Comparison of ENCODE assay signal across 28 cellular contexts in the genomic region with DNA sequence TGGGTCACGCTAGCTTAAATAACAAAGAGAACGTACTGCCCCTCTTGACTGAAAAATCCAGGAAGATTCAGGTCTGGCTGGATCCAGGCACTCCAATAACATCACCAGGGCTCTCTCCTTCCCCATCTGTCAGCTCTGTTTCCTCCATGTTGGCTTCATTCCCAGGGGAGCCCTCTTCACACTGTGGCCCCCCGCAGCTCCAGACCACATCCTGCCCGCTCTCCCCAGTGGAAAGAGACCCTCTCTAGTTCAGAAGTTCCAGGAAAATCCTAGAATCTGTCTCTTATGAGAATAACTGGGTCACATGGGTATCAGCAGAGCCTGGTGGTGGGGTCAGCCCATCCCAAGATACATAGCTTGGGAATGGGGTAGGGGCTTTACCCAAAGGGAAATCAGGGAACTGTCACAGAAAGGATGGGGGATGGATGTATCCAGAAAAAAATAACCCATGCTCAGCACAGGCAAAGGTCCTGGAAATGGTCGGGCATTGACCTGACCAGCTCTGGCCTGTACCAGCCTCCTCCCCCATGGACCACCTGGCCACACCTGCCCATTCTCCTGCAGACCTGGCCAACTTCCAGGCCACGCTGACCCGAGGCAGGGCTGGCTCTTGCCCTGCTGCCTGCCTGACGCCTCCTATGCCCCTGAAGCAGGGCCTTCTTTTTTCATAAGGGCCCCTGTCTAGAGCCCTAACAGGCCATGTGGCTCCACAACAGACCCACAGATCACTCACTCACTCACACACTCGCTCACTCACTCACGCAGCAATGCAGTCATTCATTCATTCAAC.
"Had no signal": no experiment of that assay in that cellular context is flagged by ENCODE, and none has a peak within 500 bp of the region (broad histone marks: within the 10 kb centered on the region; RNA-seq: fewer than 3 reads in every experiment).

No MANE protein-coding gene starts in this region.

- H3K36me3 ChIP-seq: adrenal gland, cardiac muscle cell, neural progenitor cell, stomach, tibial artery, upper lobe of right lung had no signal

- H3K9me3 Mint-ChIP-seq: activated naive CD4-positive, alpha-beta T cell treated with anti-CD3 and anti-CD28 coated beads for 36 hours; activated naive CD8-positive, alpha-beta T cell treated with anti-CD3 and anti-CD28 coated beads for 36 hours; effector memory CD8-positive, alpha-beta T cell; T-cell had no signal

- H3K4me1 Mint-ChIP-seq: activated CD4-positive, alpha-beta T cell treated with anti-CD3 and anti-CD28 coated beads for 36 hours; activated CD8-positive, alpha-beta memory T cell treated with anti-CD3 and anti-CD28 coated beads, Interleukin-2, amount 10 ng/mL, durations not matched to agents 7 days and 5 days; activated naive CD8-positive, alpha-beta T cell treated with anti-CD3 and anti-CD28 coated beads for 36 hours; naive thymus-derived CD8-positive, alpha-beta T cell; T-cell had no signal

- H3K4me1 ChIP-seq: adrenal gland, body of pancreas, stomach, tibial artery, upper lobe of right lung had no signal

- H3K27ac ChIP-seq: adrenal gland, body of pancreas, cardiac muscle cell, neural progenitor cell, stomach, tibial artery, upper lobe of right lung had no signal

- H3K27ac Mint-ChIP-seq: activated CD4-positive, alpha-beta T cell treated with anti-CD3 and anti-CD28 coated beads for 36 hours; activated CD8-positive, alpha-beta memory T cell treated with anti-CD3 and anti-CD28 coated beads, Interleukin-2, amount 10 ng/mL, durations not matched to agents 7 days and 5 days; activated CD8-positive, alpha-beta T cell treated with anti-CD3 and anti-CD28 coated beads, Interleukin-2, amount 10 ng/mL, durations not matched to agents 7 days and 5 days; activated naive CD4-positive, alpha-beta T cell treated with anti-CD3 and anti-CD28 coated beads for 36 hours; activated naive CD8-positive, alpha-beta T cell treated with anti-CD3 and anti-CD28 coated beads for 36 hours; activated T-cell treated with anti-CD3 and anti-CD28 coated beads, Interleukin-2, amount 50 U/mL, for 72 hours; stimulated activated memory B cell treated with anti-CD40 and anti-IgM and Interleukin-4, amounts not matched to agents 10 μg/mL and 1 μg/mL and 100 μg/mL, for 72 hours; T-cell had no signal

- H3K4me3 ChIP-seq: adrenal gland, body of pancreas, cardiac muscle cell, neural progenitor cell, stomach, tibial artery, upper lobe of right lung had no signal

- ATAC-seq: activated CD4-positive, alpha-beta T cell treated with anti-CD3 and anti-CD28 coated beads for 36 hours; activated CD8-positive, alpha-beta memory T cell treated with anti-CD3 and anti-CD28 coated beads, Interleukin-2, amount 10 ng/mL, durations not matched to agents 7 days and 5 days; activated CD8-positive, alpha-beta T cell treated with anti-CD3 and anti-CD28 coated beads, Interleukin-2, amount 10 ng/mL, durations not matched to agents 7 days and 5 days; activated T-cell treated with anti-CD3 and anti-CD28 coated beads, Interleukin-2, amount 50 U/mL, for 72 hours; body of pancreas; effector memory CD8-positive, alpha-beta T cell; left colon; naive thymus-derived CD8-positive, alpha-beta T cell; right cardiac atrium; stimulated activated memory B cell treated with anti-CD40 and anti-IgM and Interleukin-4, amounts not matched to agents 10 μg/mL and 1 μg/mL and 100 μg/mL, for 72 hours; T-cell; upper lobe of right lung had no signal

- H3K27me3 ChIP-seq: adrenal gland, body of pancreas, cardiac muscle cell, neural progenitor cell, stomach, tibial artery, upper lobe of right lung had no signal

- DNase-seq: activated CD4-positive, alpha-beta T cell treated with anti-CD3 and anti-CD28 coated beads for 36 hours; activated CD4-positive, CD25-positive, alpha-beta regulatory T cell; activated CD8-positive, alpha-beta memory T cell treated with anti-CD3 and anti-CD28 coated beads, Interleukin-2, amount 10 ng/mL, durations not matched to agents 7 days and 5 days; activated CD8-positive, alpha-beta T cell treated with anti-CD3 and anti-CD28 coated beads, Interleukin-2, amount 10 ng/mL, durations not matched to agents 7 days and 5 days; activated naive CD4-positive, alpha-beta T cell treated with anti-CD3 and anti-CD28 coated beads for 36 hours; activated naive CD8-positive, alpha-beta T cell treated with anti-CD3 and anti-CD28 coated beads for 36 hours; activated T-cell treated with anti-CD3 and anti-CD28 coated beads for 4 hours; activated T-cell treated with anti-CD3 and anti-CD28 coated beads, Interleukin-2, amount 50 U/mL, for 72 hours; adrenal gland; body of pancreas; cortex of kidney; effector memory CD8-positive, alpha-beta T cell; head of caudate nucleus; hippocampal formation; left colon; right cardiac atrium; small intestine; stimulated activated CD4-positive, alpha-beta T cell treated with anti-CD3 and anti-CD28 coated beads, Interleukin-1b, Interleukin-23, amount 100 ng/mL, for 48 hours; stimulated activated CD4-positive, alpha-beta T cell treated with anti-CD3 and anti-CD28 coated beads, Interleukin-4, amount 100 ng/mL, for 4 hours; stimulated activated CD8-positive, alpha-beta memory T cell treated with anti-CD3 and anti-CD28 coated beads, Interleukin-4, amount 100 ng/mL, for 48 hours; stomach; T-cell; upper lobe of right lung had no signal

- H3K4me3 Mint-ChIP-seq: activated CD4-positive, alpha-beta T cell treated with anti-CD3 and anti-CD28 coated beads for 36 hours; activated CD8-positive, alpha-beta memory T cell treated with anti-CD3 and anti-CD28 coated beads, Interleukin-2, amount 10 ng/mL, durations not matched to agents 7 days and 5 days; activated CD8-positive, alpha-beta T cell treated with anti-CD3 and anti-CD28 coated beads, Interleukin-2, amount 10 ng/mL, durations not matched to agents 7 days and 5 days; activated naive CD4-positive, alpha-beta T cell treated with anti-CD3 and anti-CD28 coated beads for 36 hours; activated naive CD8-positive, alpha-beta T cell treated with anti-CD3 and anti-CD28 coated beads for 36 hours; activated T-cell treated with anti-CD3 and anti-CD28 coated beads, Interleukin-2, amount 50 U/mL, for 72 hours; effector memory CD8-positive, alpha-beta T cell; naive thymus-derived CD8-positive, alpha-beta T cell; neural progenitor cell; stimulated activated memory B cell treated with anti-CD40 and anti-IgM and Interleukin-4, amounts not matched to agents 10 μg/mL and 1 μg/mL and 100 μg/mL, for 72 hours; T-cell had no signal

- H3K9me3 ChIP-seq: adrenal gland, tibial artery, upper lobe of right lung had no signal

- H3K27me3 Mint-ChIP-seq: activated CD8-positive, alpha-beta memory T cell treated with anti-CD3 and anti-CD28 coated beads, Interleukin-2, amount 10 ng/mL, durations not matched to agents 7 days and 5 days; activated naive CD8-positive, alpha-beta T cell treated with anti-CD3 and anti-CD28 coated beads for 36 hours had no signal

- H3K36me3 Mint-ChIP-seq: activated CD8-positive, alpha-beta memory T cell treated with anti-CD3 and anti-CD28 coated beads, Interleukin-2, amount 10 ng/mL, durations not matched to agents 7 days and 5 days; activated naive CD8-positive, alpha-beta T cell treated with anti-CD3 and anti-CD28 coated beads for 36 hours; naive thymus-derived CD8-positive, alpha-beta T cell; stimulated activated memory B cell treated with anti-CD40 and anti-IgM and Interleukin-4, amounts not matched to agents 10 μg/mL and 1 μg/mL and 100 μg/mL, for 72 hours; T-cell had no signal
